Comparison of ENCODE assay signal across 19 cellular contexts in the genomic region with DNA sequence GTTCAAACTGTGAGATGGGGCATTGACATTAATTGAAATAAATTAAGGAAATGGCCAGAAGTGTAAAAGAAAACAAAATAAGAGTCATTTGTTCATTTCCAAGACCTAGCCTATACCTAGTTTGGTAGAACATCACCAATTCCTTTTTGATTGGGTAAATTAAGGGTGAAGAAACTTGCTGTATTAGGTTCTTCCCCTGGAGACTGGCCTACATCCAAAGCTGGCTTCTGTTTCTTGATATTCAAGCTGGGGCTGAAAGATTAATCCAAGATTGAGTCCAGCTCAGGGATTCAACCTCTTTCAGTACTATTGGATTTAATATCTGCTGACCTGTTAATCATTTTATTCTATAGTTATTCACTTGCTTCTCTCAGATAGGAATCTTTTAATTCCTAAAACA.
A peak's percentile ranks its signal among the peaks of the same experiment; 100 is the strongest.
DNase-seq lines count a peak whose midpoint lies in the region; TF ChIP-seq lines count a peak whose summit lies in the region.
"Had no signal": no experiment of that assay in that cellular context is flagged by ENCODE, and none has a peak within 500 bp of the region (broad histone marks: within the 10 kb centered on the region; RNA-seq: fewer than 3 reads in every experiment).

No MANE protein-coding gene starts in this region.

- no peaks in the 10 kb centered on the region for H4K20me1 ChIP-seq in neural progenitor cell (ENCODE audit: low read depth)
- H4K20me1 ChIP-seq: BLaER1 treated with 17β-estradiol and CSF1 and Interleukin-3, amounts not matched to agents 10 nM and 100 nM had no signal

- H3K9me3 Mint-ChIP-seq in osteocyte (ENCODE audit: unreplicated experiment) (no peaks in the 10 kb centered on the region), neural progenitor cell (no peaks in the 10 kb centered on the region)
- H3K9me3 Mint-ChIP-seq: CD4-positive, alpha-beta T cell; CD8-positive, alpha-beta T cell had no signal

- H3K4me3 Mint-ChIP-seq in osteocyte (ENCODE audit: unreplicated experiment): no peak overlapping the region
- H3K4me3 Mint-ChIP-seq in neural progenitor cell: no peak overlapping the region
- H3K4me3 Mint-ChIP-seq: B cell; CD4-positive, alpha-beta T cell; CD8-positive, alpha-beta T cell had no signal

- no peaks in the 10 kb centered on the region for H3K36me3 ChIP-seq in neural progenitor cell
- H3K36me3 ChIP-seq: BLaER1 treated with 17β-estradiol and CSF1 and Interleukin-3, amounts not matched to agents 10 nM and 100 nM had no signal

- DNase-seq in DMS 273 (lab: John Stamatoyannopoulos, UW; ENCODE audit: unreplicated experiment) (peak; percentile 32), DMS 273 treated with DMSO at 0.1 percent for 48 hours (lab: John Stamatoyannopoulos, UW) (no peak), NCI-H82 treated with DMSO at 0.1 percent for 48 hours (lab: John Stamatoyannopoulos, UW; ENCODE audit: unreplicated experiment) (peak; percentile 83), fibroblast of gingiva (ENCODE audit: low read depth) (peak; percentile 57), NCI-H2171 (lab: John Stamatoyannopoulos, UW) (no peak), osteocyte (ENCODE audit: extremely low spot score, unreplicated experiment) (no peak), neural progenitor cell (ENCODE audit: low spot score) (no peak)
- DNase-seq: AML-193; Caco-2; Calu3; CD4-positive, alpha-beta T cell; CD8-positive, alpha-beta T cell; DMS79 treated with DMSO at 0.1 percent for 48 hours; GF-D8 had no signal

- no peak overlapping the region for H3K9ac ChIP-seq in neural progenitor cell
- H3K9ac ChIP-seq: BLaER1 treated with 17β-estradiol and CSF1 and Interleukin-3, amounts not matched to agents 10 nM and 100 nM had no signal

- no peaks in the 10 kb centered on the region for H3K27me3 ChIP-seq in neural progenitor cell
- H3K27me3 ChIP-seq: BLaER1 treated with 17β-estradiol and CSF1 and Interleukin-3, amounts not matched to agents 10 nM and 100 nM had no signal

- no peak overlapping the region for H3K27ac ChIP-seq in neural progenitor cell
- H3K27ac ChIP-seq: 22Rv1; A549; BLaER1 treated with 17β-estradiol and CSF1 and Interleukin-3, amounts not matched to agents 10 nM and 100 nM; C4-2B had no signal

- no peaks in the 10 kb centered on the region for H3K79me2 ChIP-seq in neural progenitor cell (ENCODE audit: low read depth)

- H3K27ac Mint-ChIP-seq in osteocyte (ENCODE audit: unreplicated experiment) (no peak overlapping the region), neural progenitor cell (no peak overlapping the region)
- H3K27ac Mint-ChIP-seq: B cell; CD4-positive, alpha-beta T cell; CD8-positive, alpha-beta T cell had no signal

- no peaks in the 10 kb centered on the region for H3K9me3 ChIP-seq in neural progenitor cell (ENCODE audit: low read depth)
- H3K9me3 ChIP-seq: A549; BLaER1 treated with 17β-estradiol and CSF1 and Interleukin-3, amounts not matched to agents 10 nM and 100 nM; Caco-2 had no signal

- no peaks in the 10 kb centered on the region for H3K4me1 ChIP-seq in neural progenitor cell
- H3K4me1 ChIP-seq: A549; BLaER1 treated with 17β-estradiol and CSF1 and Interleukin-3, amounts not matched to agents 10 nM and 100 nM; Caco-2 had no signal

- H3K4me1 Mint-ChIP-seq in osteocyte (ENCODE audit: unreplicated experiment): peaks cover 29% of the 10 kb centered on the region
- peaks cover 4% of the 10 kb centered on the region for H3K4me1 Mint-ChIP-seq in neural progenitor cell
- H3K4me1 Mint-ChIP-seq: B cell had no signal

- H3K27me3 Mint-ChIP-seq in osteocyte (ENCODE audit: unreplicated experiment) (no peaks in the 10 kb centered on the region), neural progenitor cell (ENCODE audit: insufficient read depth, low read depth) (peaks cover 2% of the 10 kb centered on the region)
- H3K27me3 Mint-ChIP-seq: B cell; CD4-positive, alpha-beta T cell had no signal

- no peak overlapping the region for H3K4me3 ChIP-seq in neural progenitor cell
- H3K4me3 ChIP-seq: A549; BLaER1 treated with 17β-estradiol and CSF1 and Interleukin-3, amounts not matched to agents 10 nM and 100 nM had no signal

- H3F3A ChIP-seq in neural progenitor cell (ENCODE audit: low read depth): no peaks in the 10 kb centered on the region

- TF ChIP-seq CTCF in osteocyte (IDR thresholded peaks at IDR 0.05): no peak
- no peak for TF ChIP-seq CTCF in neural progenitor cell (IDR thresholded peaks at IDR 0.05)

- H3K4me2 ChIP-seq in neural progenitor cell: no peak overlapping the region
- H3K4me2 ChIP-seq: A549; BLaER1 treated with 17β-estradiol and CSF1 and Interleukin-3, amounts not matched to agents 10 nM and 100 nM had no signal

- no peaks in the 10 kb centered on the region for H3K36me3 Mint-ChIP-seq in osteocyte (ENCODE audit: unreplicated experiment)
- no peaks in the 10 kb centered on the region for H3K36me3 Mint-ChIP-seq in neural progenitor cell
- H3K36me3 Mint-ChIP-seq: CD8-positive, alpha-beta T cell had no signal

- no peak overlapping the region for H2AFZ ChIP-seq in neural progenitor cell (replicated peaks)

Comparison
In these comparisons a context has a peak if more than half of its experiments do, and no peak if none do; other contexts are left out.
1. DNase-seq: peak in DMS 273 (single experiment), NCI-H82 treated with DMSO at 0.1 percent for 48 hours (single experiment) and fibroblast of gingiva (single experiment); none in DMS 273 treated with DMSO at 0.1 percent for 48 hours (single experiment), NCI-H2171 (single experiment), osteocyte (single experiment) and neural progenitor cell (single experiment).